14 cellular contexts compared by ENCODE assay signal in the genomic region with DNA sequence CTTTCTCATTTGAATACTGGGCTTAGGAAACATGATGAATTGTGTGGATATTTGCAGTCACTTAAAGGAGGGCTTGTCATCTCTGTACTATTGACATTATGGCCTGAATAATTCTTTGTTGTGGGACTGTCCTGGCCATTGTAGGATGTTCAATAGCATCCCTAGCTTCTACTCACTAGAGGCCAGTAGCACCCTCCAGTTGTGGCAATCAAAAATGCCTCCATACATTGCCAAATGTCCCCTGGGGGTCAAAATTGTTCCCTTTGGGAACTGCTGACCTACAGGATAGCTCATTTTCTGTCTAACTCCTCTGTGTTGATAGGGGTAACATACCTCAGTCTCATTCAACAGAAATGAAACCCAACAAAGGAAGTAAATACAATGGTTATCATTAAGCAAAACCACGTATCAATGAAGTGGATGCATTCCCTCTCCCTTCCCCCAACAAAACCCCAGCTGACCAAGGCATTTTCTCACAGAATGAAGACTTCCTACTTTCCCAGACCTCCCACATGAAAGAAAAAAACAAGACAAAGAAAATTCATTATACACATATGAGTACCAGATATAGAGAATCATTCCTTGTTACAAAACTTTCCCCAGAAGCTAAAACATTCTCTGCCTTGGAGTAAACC. TPM values are rescaled to one million over a fixed set of nuclear protein-coding genes. Genes with fewer than 3 reads are reported as not detected.
A peak's percentile ranks its signal among the peaks of the same experiment; 100 is the strongest.
DNase-seq lines count a peak whose midpoint lies in the region; ATAC-seq, FAIRE-seq and TF ChIP-seq lines count a peak whose summit lies in the region.
"Had no signal": no experiment of that assay in that cellular context is flagged by ENCODE, and none has a peak within 500 bp of the region (broad histone marks: within the 10 kb centered on the region; RNA-seq: fewer than 3 reads in every experiment).

No MANE protein-coding gene starts in this region.

- intact Hi-C loops in CD8-positive, alpha-beta T cell (cut with DNase I, micrococcal nuclease), result loop anchor here (1.0 to 5.0 kb wide), 4 partner anchors 14 to 346 kb away; no protein-coding TSS in a partner anchor

- peak overlapping the region; percentile 48 for H3K4me3 ChIP-seq in CD8-positive, alpha-beta T cell (ENCODE audit: low read depth, low read length)
- H3K4me3 ChIP-seq in Loucy (ENCODE audit: low read length, poor library complexity, severe bottlenecking) (peak overlapping the region; percentile 89), bronchial epithelial cell (ENCODE audit: low read depth, low read length) (no peak overlapping the region)

- peak; percentile 45 for TF ChIP-seq CTCF in CD8-positive, alpha-beta T cell (IDR thresholded peaks at IDR 0.05)
- TF ChIP-seq CTCF in Loucy (conservative IDR thresholded peaks at IDR 0.05; ENCODE audit: low read length) (peak; percentile 48), bronchial epithelial cell (IDR thresholded peaks at IDR 0.05; ENCODE audit: insufficient read depth, low read length, severe bottlenecking) (peak; percentile 14)

- FAIRE-seq in bronchial epithelial cell (lab: Jason Lieb, UNC), result no peak

- CTCF ChIA-PET in CD8-positive, alpha-beta T cell (lab: Charles Lee), result interaction anchor here (0.8 to 6.2 kb wide), 24 partner anchors 9 to 346 kb away, joined by 3 to 124 read pairs (median 6); a partner anchor contains a TSS

- peak overlapping the region; percentile 93 for H3K4me3 Mint-ChIP-seq in CD8-positive, alpha-beta T cell
- H3K4me3 Mint-ChIP-seq: WTC11 had no signal

- peaks cover 45% of the 10 kb centered on the region for H3K36me3 Mint-ChIP-seq in CD8-positive, alpha-beta T cell
- H3K36me3 Mint-ChIP-seq: WTC11 had no signal

- H3K9ac ChIP-seq in Loucy (ENCODE audit: low read depth, low read length, poor library complexity, severe bottlenecking), result peak overlapping the region; percentile 90

- H3K79me2 ChIP-seq in Loucy (ENCODE audit: insufficient read depth, low read length), result peaks cover 86% of the 10 kb centered on the region

- no peaks in the 10 kb centered on the region for H3K27me3 Mint-ChIP-seq in CD8-positive, alpha-beta T cell (ENCODE audit: low read depth)

- peaks cover 45% of the 10 kb centered on the region for H3K4me1 ChIP-seq in CD8-positive, alpha-beta T cell (ENCODE audit: insufficient read depth, low read length)
- H3K4me1 ChIP-seq in Loucy (ENCODE audit: insufficient read depth, low read length, poor library complexity, severe bottlenecking), result peaks cover 67% of the 10 kb centered on the region

- H3K9me2 ChIP-seq in Loucy (replicated peaks; ENCODE audit: low read depth, low read length), result no peaks in the 10 kb centered on the region

- no peaks in the 10 kb centered on the region for H3K27me3 ChIP-seq in CD8-positive, alpha-beta T cell (ENCODE audit: insufficient read depth, low read length)
- no peaks in the 10 kb centered on the region for H3K27me3 ChIP-seq in Loucy (ENCODE audit: insufficient read depth, low read length, poor library complexity, severe bottlenecking)
- H3K27me3 ChIP-seq in bronchial epithelial cell (ENCODE audit: control insufficient read depth, insufficient read depth, low read length), result no peaks in the 10 kb centered on the region

- H3F3A ChIP-seq in Loucy (ENCODE audit: low read depth), result no peaks in the 10 kb centered on the region

- no peaks in the 10 kb centered on the region for H3K36me3 ChIP-seq in CD8-positive, alpha-beta T cell (ENCODE audit: insufficient read depth, low read length)
- H3K36me3 ChIP-seq in Loucy (ENCODE audit: insufficient read depth, low read length), result no peaks in the 10 kb centered on the region
- no peaks in the 10 kb centered on the region for H3K36me3 ChIP-seq in bronchial epithelial cell (ENCODE audit: control insufficient read depth, insufficient read depth, low read length)

- ATAC-seq in CD8-positive, alpha-beta T cell, result no peak
- no peak for ATAC-seq in GM18502 (IDR thresholded peaks at IDR 0.05; ENCODE audit: poor library complexity, unreplicated experiment)
- ATAC-seq: Panc1, WTC11 had no signal

- DNase-seq in CD8-positive, alpha-beta T cell, result no peak
- no peak for DNase-seq in bronchial epithelial cell (ENCODE audit: low read depth)
- peak; percentile 62 for DNase-seq in pons (ENCODE audit: low spot score)
- DNase-seq in NCI-H1092 treated with DMSO at 0.1 percent for 48 hours (lab: John Stamatoyannopoulos, UW), result no peak
- DNase-seq in cerebellar cortex (ENCODE audit: low spot score), result no peak
- DNase-seq: amniotic stem cell, DMS153, HCEC 1CT, KBM-7, mesendoderm had no signal

- no peaks in the 10 kb centered on the region for H3K9me3 ChIP-seq in CD8-positive, alpha-beta T cell (ENCODE audit: low read length)
- no peaks in the 10 kb centered on the region for H3K9me3 ChIP-seq in Loucy (ENCODE audit: insufficient read depth, low read depth, low read length)

- H2AFZ ChIP-seq in Loucy (ENCODE audit: low read length), result no peak overlapping the region

- POLR2A ChIA-PET in CD8-positive, alpha-beta T cell (lab: Charles Lee), result interaction anchor here (1.1 to 6.0 kb wide), 9 partner anchors 8 to 53 kb away, joined by 3 to 71 read pairs (median 22); no protein-coding TSS in a partner anchor

- no peaks in the 10 kb centered on the region for H3K9me3 Mint-ChIP-seq in CD8-positive, alpha-beta T cell
- H3K9me3 Mint-ChIP-seq: WTC11 had no signal

- H4K20me1 ChIP-seq in Loucy (ENCODE audit: insufficient read depth, low read length, poor library complexity, severe bottlenecking), result peaks cover 4% of the 10 kb centered on the region

- H3K27ac Mint-ChIP-seq in CD8-positive, alpha-beta T cell, result peak overlapping the region; percentile 96
- H3K27ac Mint-ChIP-seq: WTC11 had no signal

- peak overlapping the region; percentile 70 for H3K27ac ChIP-seq in CD8-positive, alpha-beta T cell (ENCODE audit: low read depth, low read length)

- peak overlapping the region; percentile 94 for H3K4me2 ChIP-seq in Loucy (ENCODE audit: low read depth, low read length, poor library complexity, severe bottlenecking)

- peaks cover 56% of the 10 kb centered on the region for H3K4me1 Mint-ChIP-seq in CD8-positive, alpha-beta T cell (ENCODE audit: low read depth)

RNA-seq across cellular contexts. Expression of a gene that starts 18.1 kb away (rescaled TPM):
- 100 to 1,000 TPM; 250 to 257 TPM for total RNA-seq in CD8-positive, alpha-beta T cell
- 0.13 and 0.26 TPM in 2 replicates for total RNA-seq in bronchial epithelial cell

Comparison
In these comparisons a context has a peak if more than half of its experiments do, and no peak if none do; other contexts are left out.
1. RNA of a gene that starts 18.1 kb away (total RNA-seq): 250 to 257 TPM in CD8-positive, alpha-beta T cell; 0.13 to 0.26 TPM in bronchial epithelial cell; every median in the first group is over 100 times any median in the second.
2. Peak in every context shown above with its lines, with median percentiles within 50 percentile points of each other: CTCF ChIP-seq.